15 cellular contexts compared by ENCODE assay signal in genomic region chr11:3799883-3800282, GRCh38.
"Had no signal": no experiment of that assay in that cellular context is flagged by ENCODE, and none has a peak within 500 bp of the region (broad histone marks: within the 10 kb centered on the region; RNA-seq: fewer than 3 reads in every experiment).

No MANE protein-coding gene starts in this region.

- H3K4me3 ChIP-seq: coronary artery, right atrium auricular region, transverse colon had no signal

- H3K27me3 Mint-ChIP-seq: activated CD4-positive, alpha-beta memory T cell treated with anti-CD3 and anti-CD28 coated beads for 36 hours; activated CD8-positive, alpha-beta memory T cell treated with anti-CD3 and anti-CD28 coated beads, Interleukin-2, amount 10 ng/mL, durations not matched to agents 7 days and 5 days; activated naive CD8-positive, alpha-beta T cell; activated T-cell treated with anti-CD3 and anti-CD28 coated beads, Interleukin-2, amount 50 U/mL, for 24 hours; central memory CD8-positive, alpha-beta T cell had no signal

- H3K27ac Mint-ChIP-seq: activated CD4-positive, alpha-beta memory T cell treated with anti-CD3 and anti-CD28 coated beads for 36 hours; activated CD8-positive, alpha-beta memory T cell treated with anti-CD3 and anti-CD28 coated beads, Interleukin-2, amount 10 ng/mL, durations not matched to agents 7 days and 5 days had no signal

- H3K36me3 Mint-ChIP-seq: activated naive CD8-positive, alpha-beta T cell had no signal

- H3K36me3 ChIP-seq: right atrium auricular region, transverse colon had no signal

- H3K27me3 ChIP-seq: brain microvascular endothelial cell, right atrium auricular region, transverse colon had no signal

- DNase-seq: activated CD4-positive, alpha-beta memory T cell treated with anti-CD3 and anti-CD28 coated beads for 36 hours; activated CD8-positive, alpha-beta memory T cell treated with anti-CD3 and anti-CD28 coated beads, Interleukin-2, amount 10 ng/mL, durations not matched to agents 7 days and 5 days; activated effector memory CD4-positive, alpha-beta T cell treated with Interleukin-2 at 50 U/mL for 16 hours; activated T-cell treated with anti-CD3 and anti-CD28 coated beads, Interleukin-2, amount 50 U/mL, for 24 hours; brain microvascular endothelial cell; effector CD8-positive, alpha-beta T cell; foreskin fibroblast; occipital lobe; stimulated activated CD4-positive, alpha-beta T cell treated with anti-CD3 and anti-CD28 coated beads, Interleukin-4, amount 100 ng/mL, for 24 hours; stimulated activated naive CD4-positive, alpha-beta T cell; transverse colon had no signal

- H3K27ac ChIP-seq: brain microvascular endothelial cell, coronary artery, right atrium auricular region, transverse colon had no signal

- ATAC-seq: activated CD8-positive, alpha-beta memory T cell treated with anti-CD3 and anti-CD28 coated beads, Interleukin-2, amount 10 ng/mL, durations not matched to agents 7 days and 5 days had no signal

- H3K9me3 Mint-ChIP-seq: activated CD4-positive, alpha-beta memory T cell treated with anti-CD3 and anti-CD28 coated beads for 36 hours; activated T-cell treated with anti-CD3 and anti-CD28 coated beads, Interleukin-2, amount 50 U/mL, for 24 hours; central memory CD8-positive, alpha-beta T cell had no signal

- H3K4me3 Mint-ChIP-seq: activated CD4-positive, alpha-beta memory T cell treated with anti-CD3 and anti-CD28 coated beads for 36 hours; activated CD8-positive, alpha-beta memory T cell treated with anti-CD3 and anti-CD28 coated beads, Interleukin-2, amount 10 ng/mL, durations not matched to agents 7 days and 5 days; activated T-cell treated with anti-CD3 and anti-CD28 coated beads, Interleukin-2, amount 50 U/mL, for 24 hours; central memory CD8-positive, alpha-beta T cell had no signal

- H3K9me3 ChIP-seq: right atrium auricular region, transverse colon had no signal
